2 cellular contexts compared by ENCODE assay signal in the genomic region with DNA sequence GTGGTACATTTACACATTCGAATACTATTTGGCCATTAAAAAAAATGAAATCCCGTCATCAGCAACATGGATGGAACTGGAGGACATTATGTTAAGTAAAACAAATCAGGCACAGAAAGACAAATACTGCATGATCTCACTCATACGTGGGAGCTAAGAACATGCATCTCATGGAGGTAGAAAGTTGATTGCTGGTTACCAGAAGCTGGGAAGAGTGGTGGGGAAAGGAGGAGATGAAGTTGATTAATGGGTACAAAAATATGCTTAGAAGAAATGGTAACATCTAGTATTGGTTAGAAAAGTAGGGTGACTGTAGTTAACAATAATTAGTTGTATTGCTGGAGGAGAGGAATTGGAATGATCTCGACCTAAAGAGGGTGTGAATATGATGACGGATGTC.
TF ChIP-seq lines count a peak whose summit lies in the region.

No MANE protein-coding gene starts in this region.

TF ChIP-seq in HEK293, 187 proteins besides CTCF, POLR2A, EP300 and RAD21 (continues in another document):
- TF ChIP-seq ZSCAN4 (tag by site-specific recombination; IDR thresholded peaks at IDR 0.05) (no peak), ZNF24 (tag by site-specific recombination; IDR thresholded peaks at IDR 0.05) (no peak), ZBTB1 (tag by site-specific recombination; IDR thresholded peaks at IDR 0.05) (no peak), ZXDB (tag by site-specific recombination; IDR thresholded peaks at IDR 0.05) (no peak), ZNF76 (tag by site-specific recombination; IDR thresholded peaks at IDR 0.05; ENCODE audit: borderline replicate concordance, low read depth) (no peak), ZBTB8A (tag by site-specific recombination; IDR thresholded peaks at IDR 0.05) (no peak), GLI4 (tag by site-specific recombination; IDR thresholded peaks at IDR 0.05) (no peak), ZNF843 (tag by site-specific recombination; IDR thresholded peaks at IDR 0.05) (no peak), ZNF555 (tag by site-specific recombination; conservative IDR thresholded peaks at IDR 0.05) (no peak), SP7 (tag by site-specific recombination; IDR thresholded peaks at IDR 0.05) (0 out of 2 replicates have a peak, but pooled peaks have one; percentile 25), ZSCAN30 (tag by site-specific recombination; IDR thresholded peaks at IDR 0.05) (no peak), PRDM1 (tag by site-specific recombination; IDR thresholded peaks at IDR 0.05) (peak; percentile 51; the same call in 1 of the 2 replicates), OSR2 (tag by site-specific recombination; IDR thresholded peaks at IDR 0.05) (0 out of 2 replicates have a peak, but pooled peaks have one; percentile 19), ZNF473 (tag by site-specific recombination; IDR thresholded peaks at IDR 0.05) (no peak), ZNF514 (tag by site-specific recombination; IDR thresholded peaks at IDR 0.05) (no peak)
- TF ChIP-seq, protein P1, sequence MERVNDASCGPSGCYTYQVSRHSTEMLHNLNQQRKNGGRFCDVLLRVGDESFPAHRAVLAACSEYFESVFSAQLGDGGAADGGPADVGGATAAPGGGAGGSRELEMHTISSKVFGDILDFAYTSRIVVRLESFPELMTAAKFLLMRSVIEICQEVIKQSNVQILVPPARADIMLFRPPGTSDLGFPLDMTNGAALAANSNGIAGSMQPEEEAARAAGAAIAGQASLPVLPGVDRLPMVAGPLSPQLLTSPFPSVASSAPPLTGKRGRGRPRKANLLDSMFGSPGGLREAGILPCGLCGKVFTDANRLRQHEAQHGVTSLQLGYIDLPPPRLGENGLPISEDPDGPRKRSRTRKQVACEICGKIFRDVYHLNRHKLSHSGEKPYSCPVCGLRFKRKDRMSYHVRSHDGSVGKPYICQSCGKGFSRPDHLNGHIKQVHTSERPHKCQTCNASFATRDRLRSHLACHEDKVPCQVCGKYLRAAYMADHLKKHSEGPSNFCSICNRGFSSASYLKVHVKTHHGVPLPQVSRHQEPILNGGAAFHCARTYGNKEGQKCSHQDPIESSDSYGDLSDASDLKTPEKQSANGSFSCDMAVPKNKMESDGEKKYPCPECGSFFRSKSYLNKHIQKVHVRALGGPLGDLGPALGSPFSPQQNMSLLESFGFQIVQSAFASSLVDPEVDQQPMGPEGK (tag by site-specific recombination; IDR thresholded peaks at IDR 0.05), result no peak
- TF ChIP-seq, protein P2, sequence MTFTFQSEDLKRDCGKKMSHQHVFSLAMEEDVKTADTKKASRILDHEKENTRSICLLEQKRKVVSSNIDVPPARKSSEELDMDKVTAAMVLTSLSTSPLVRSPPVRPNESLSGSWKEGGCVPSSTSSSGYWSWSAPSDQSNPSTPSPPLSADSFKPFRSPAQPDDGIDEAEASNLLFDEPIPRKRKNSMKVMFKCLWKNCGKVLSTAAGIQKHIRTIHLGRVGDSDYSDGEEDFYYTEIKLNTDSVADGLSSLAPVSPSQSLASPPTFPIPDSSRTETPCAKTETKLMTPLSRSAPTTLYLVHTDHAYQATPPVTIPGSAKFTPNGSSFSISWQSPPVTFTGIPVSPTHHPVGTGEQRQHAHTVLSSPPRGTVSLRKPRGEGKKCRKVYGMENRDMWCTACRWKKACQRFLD (tag by site-specific recombination; IDR thresholded peaks at IDR 0.05), result no peak
- TF ChIP-seq, protein P3, sequence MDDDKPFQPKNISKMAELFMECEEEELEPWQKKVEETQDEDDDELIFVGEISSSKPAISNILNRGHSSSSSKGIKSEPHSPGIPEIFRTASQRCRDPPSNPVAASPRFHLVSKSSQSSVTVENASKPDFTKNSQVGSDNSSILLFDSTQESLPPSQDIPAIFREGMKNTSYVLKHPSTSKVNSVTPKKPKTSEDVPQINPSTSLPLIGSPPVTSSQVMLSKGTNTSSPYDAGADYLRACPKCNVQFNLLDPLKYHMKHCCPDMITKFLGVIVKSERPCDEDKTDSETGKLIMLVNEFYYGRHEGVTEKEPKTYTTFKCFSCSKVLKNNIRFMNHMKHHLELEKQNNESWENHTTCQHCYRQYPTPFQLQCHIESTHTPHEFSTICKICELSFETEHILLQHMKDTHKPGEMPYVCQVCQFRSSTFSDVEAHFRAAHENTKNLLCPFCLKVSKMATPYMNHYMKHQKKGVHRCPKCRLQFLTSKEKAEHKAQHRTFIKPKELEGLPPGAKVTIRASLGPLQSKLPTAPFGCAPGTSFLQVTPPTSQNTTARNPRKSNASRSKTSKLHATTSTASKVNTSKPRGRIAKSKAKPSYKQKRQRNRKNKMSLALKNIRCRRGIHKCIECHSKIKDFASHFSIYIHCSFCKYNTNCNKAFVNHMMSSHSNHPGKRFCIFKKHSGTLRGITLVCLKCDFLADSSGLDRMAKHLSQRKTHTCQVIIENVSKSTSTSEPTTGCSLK (tag by site-specific recombination; IDR thresholded peaks at IDR 0.05), result no peak

TF ChIP-seq in HepG2, 621 proteins besides CTCF, POLR2A, EP300 and RAD21:
- TF ChIP-seq XRCC5 (optimal IDR thresholded peaks at IDR 0.05; ENCODE audit: low read length), result no peak
